27 cellular contexts compared by ENCODE assay signal in genomic region chr11:104782377-104782754, GRCh38.
"Had no signal": no experiment of that assay in that cellular context is flagged by ENCODE, and none has a peak within 500 bp of the region (broad histone marks: within the 10 kb centered on the region; RNA-seq: fewer than 3 reads in every experiment).

No MANE protein-coding gene starts in this region.

- H3K4me1 ChIP-seq: breast epithelium, esophagus muscularis mucosa, heart right ventricle, right lobe of liver, testis, transverse colon had no signal

- H3K4me3 ChIP-seq: breast epithelium, esophagus muscularis mucosa, heart right ventricle, right lobe of liver, testis, transverse colon had no signal

- H3K27ac ChIP-seq: breast epithelium, esophagus muscularis mucosa, heart right ventricle, neutrophil, right lobe of liver, testis, transverse colon, VCaP had no signal

- DNase-seq: activated CD4-positive, alpha-beta T cell treated with anti-CD3 and anti-CD28 coated beads for 48 hours; activated CD4-positive, alpha-beta T cell treated with anti-CD3 and anti-CD28 coated beads, Interleukin-2, amount 50 U/mL, for 48 hours; activated CD8-positive, alpha-beta memory T cell treated with anti-CD3 and anti-CD28 coated beads, Interleukin-2, amount 50 U/mL, for 4 hours; activated effector memory CD4-positive, alpha-beta T cell treated with anti-CD3 and anti-CD28 coated beads, Interleukin-2, amount 50 U/mL, for 16 hours; activated naive CD4-positive, alpha-beta T cell treated with anti-CD3 and anti-CD28 coated beads, Interleukin-2, amount 50 U/mL, for 16 hours; activated T-cell treated with anti-CD3 and anti-CD28 coated beads, Interleukin-2, amount 50 U/mL, for 1 hour; amygdala; central memory CD4-positive, alpha-beta T cell; foreskin melanocyte; heart right ventricle; kidney; left colon; mammary epithelial cell; naive B cell; nephron progenitor cell; right lobe of liver; stimulated activated CD4-positive, alpha-beta T cell treated with anti-CD3 and anti-CD28 coated beads, Interleukin-4, amount 100 ng/mL, for 1 hour; stimulated activated naive CD8-positive, alpha-beta T cell treated with anti-CD3 and anti-CD28 coated beads, Interleukin-15, Interleukin-2, amounts not matched to agents 100 U/mL and 50 U/mL, for 24 hours; testis; transverse colon had no signal

- H3K36me3 ChIP-seq: breast epithelium, esophagus muscularis mucosa, heart right ventricle, neutrophil, right lobe of liver, transverse colon had no signal

- H3K36me3 Mint-ChIP-seq: naive B cell had no signal

- H3K27me3 ChIP-seq: breast epithelium, esophagus muscularis mucosa, heart right ventricle, neutrophil, right lobe of liver, testis, transverse colon had no signal

- H3K4me3 Mint-ChIP-seq: activated T-helper 1 cell treated with anti-CD3 and anti-CD28 coated beads, Interleukin-12 subunit alpha, Interleukin-12 subunit beta, Interleukin-2, Interleukin-4 antibody, amounts not matched to agents 30 ng/mL and 10 ng/mL and 1 ng/mL, durations not matched to agents 14 hours and 24 hours and 36 hours; mesothelial cell of epicardium; naive B cell; nephron progenitor cell had no signal

- H3K9me3 Mint-ChIP-seq: naive B cell, nephron progenitor cell had no signal

- H3K9me3 ChIP-seq: breast epithelium, esophagus muscularis mucosa, heart right ventricle, neutrophil, right lobe of liver, testis, transverse colon had no signal

- ATAC-seq: activated CD4-positive, CD25-positive, alpha-beta regulatory T cell treated with anti-CD3 and anti-CD28 coated beads, Interleukin-2, amount 50 U/mL, for 24 hours; heart right ventricle; left colon; right lobe of liver; stimulated activated naive CD8-positive, alpha-beta T cell treated with anti-CD3 and anti-CD28 coated beads, Interleukin-15, Interleukin-2, amounts not matched to agents 100 U/mL and 50 U/mL, for 24 hours had no signal

- H3K27me3 Mint-ChIP-seq: naive B cell had no signal

- H3K27ac Mint-ChIP-seq: activated T-helper 1 cell treated with anti-CD3 and anti-CD28 coated beads, Interleukin-12 subunit alpha, Interleukin-12 subunit beta, Interleukin-2, Interleukin-4 antibody, amounts not matched to agents 30 ng/mL and 10 ng/mL and 1 ng/mL, durations not matched to agents 14 hours and 24 hours and 36 hours; mesothelial cell of epicardium; naive B cell; nephron progenitor cell had no signal

- H3K4me1 Mint-ChIP-seq: nephron progenitor cell had no signal
